Comparison of ENCODE assay signal across 28 cellular contexts in genomic region chr5:179900707-179901106, GRCh38. TPM values are rescaled to one million over a fixed set of nuclear protein-coding genes. Genes with fewer than 3 reads are reported as not detected.
DNase-seq lines count a peak whose midpoint lies in the region; ATAC-seq and TF ChIP-seq lines count a peak whose summit lies in the region.
"Had no signal": no experiment of that assay in that cellular context is flagged by ENCODE, and none has a peak within 500 bp of the region (broad histone marks: within the 10 kb centered on the region; RNA-seq: fewer than 3 reads in every experiment).

No MANE protein-coding gene starts in this region.

- ATAC-seq in psoas muscle (peak; percentile 84 to 96 (median 94)), Right ventricle myocardium inferior (no peak), T-helper 17 cell (no peak)
- ATAC-seq: activated naive CD8-positive, alpha-beta T cell treated with anti-CD3 and anti-CD28 coated beads, Interleukin-2, amount 50 U/mL, for 24 hours; left ventricle myocardium superior; Panc1 had no signal

- peaks cover 20% of the 10 kb centered on the region for H3K4me1 ChIP-seq in psoas muscle
- H3K4me1 ChIP-seq: right atrium auricular region had no signal

- WGBS in psoas muscle, 3 donors = 29 to 34% (median 31%) methylated on average over 12 of the region's 12 CpGs

- H3K27ac ChIP-seq in psoas muscle = peak overlapping the region; percentile 67
- H3K27ac ChIP-seq: brain microvascular endothelial cell, coronary artery, esophagus muscularis mucosa, right atrium auricular region, transverse colon had no signal

- H3K4me3 ChIP-seq in psoas muscle = peak overlapping the region; percentile 1
- H3K4me3 ChIP-seq: coronary artery, esophagus muscularis mucosa, right atrium auricular region, transverse colon had no signal

- H3K27ac Mint-ChIP-seq in T-helper 17 cell = no peak overlapping the region
- H3K27ac Mint-ChIP-seq: activated naive CD8-positive, alpha-beta T cell treated with anti-CD3 and anti-CD28 coated beads, Interleukin-2, amount 50 U/mL, for 24 hours had no signal

- DNase-seq in C1 segment of cervical spinal cord (lab: John Stamatoyannopoulos, UW) (peak in 9 of 14 donors; percentile 6 to 87 (median 38)), cerebellar cortex (ENCODE audit: low spot score) (peak; percentile 86), midbrain (lab: John Stamatoyannopoulos, UW) (peak; percentile 17), psoas muscle (peak; percentile 45 to 84), NOMO-1 (lab: John Stamatoyannopoulos, UW; ENCODE audit: unreplicated experiment in 2 of 2) (no peak), Right ventricle myocardium inferior (ENCODE audit: missing footprints) (no peak), T-helper 17 cell (no peak)
- no peak for DNase-seq in activated naive CD4-positive, alpha-beta T cell treated with anti-CD3 and anti-CD28 coated beads, Interleukin-2, amount 50 U/mL, for 16 hours
- DNase-seq: 8988T; activated CD4-positive, CD25-positive, alpha-beta regulatory T cell treated with anti-CD3 and anti-CD28 coated beads, Interleukin-2, amount 50 U/mL, for 72 hours; activated gamma-delta T cell; activated naive CD8-positive, alpha-beta T cell treated with anti-CD3 and anti-CD28 coated beads, Interleukin-2, amount 50 U/mL, for 24 hours; brain microvascular endothelial cell; CD8-positive, alpha-beta memory T cell; GOT3; Kasumi-1; left ventricle myocardium superior; MV-4-11; NCI-H1694; NCI-H2171; NCI-H524; stimulated activated CD4-positive, alpha-beta T cell treated with anti-CD3 and anti-CD28 coated beads, Interleukin-4, amount 100 ng/mL, for 24 hours; stimulated activated naive CD4-positive, alpha-beta T cell treated with Interleukin-2 at 50 U/mL for 16 hours; transverse colon had no signal

- TF ChIP-seq CTCF in psoas muscle (IDR thresholded peaks at IDR 0.05) = no peak

- H3K4me3 Mint-ChIP-seq in T-helper 17 cell = no peak overlapping the region
- H3K4me3 Mint-ChIP-seq: activated naive CD8-positive, alpha-beta T cell treated with anti-CD3 and anti-CD28 coated beads, Interleukin-2, amount 50 U/mL, for 24 hours; CD8-positive, alpha-beta memory T cell had no signal

- peaks cover 2% of the 10 kb centered on the region for H3K36me3 Mint-ChIP-seq in T-helper 17 cell (ENCODE audit: low read depth)

- intact Hi-C loops in psoas muscle (cut with DNase I) (loop anchor here in 1 of 2 donors (10.0 kb wide), 1 partner anchor 96 kb away; the partner anchor contains the start of gene MGAT4B), Right ventricle myocardium inferior (cut with DNase I) (no loop called here)

- no peaks in the 10 kb centered on the region for H3K27me3 ChIP-seq in psoas muscle (ENCODE audit: insufficient read depth in 3 of 3, low read length in 2 of 3)
- H3K27me3 ChIP-seq: brain microvascular endothelial cell, esophagus muscularis mucosa, right atrium auricular region, transverse colon had no signal

- no peaks in the 10 kb centered on the region for H3K9me3 ChIP-seq in psoas muscle
- no peaks in the 10 kb centered on the region for H3K9me3 ChIP-seq in T-helper 17 cell (ENCODE audit: control insufficient read depth, low read length, poor library complexity, severe bottlenecking)
- H3K9me3 ChIP-seq: esophagus muscularis mucosa, right atrium auricular region, transverse colon had no signal

- peaks cover 0 to 79% of the 10 kb centered on the region in 2 donors for H3K36me3 ChIP-seq in psoas muscle (ENCODE audit: insufficient read depth in 1 of 2, low read depth in 1 of 2)

- H3K27me3 Mint-ChIP-seq in T-helper 17 cell = no peaks in the 10 kb centered on the region
- H3K27me3 Mint-ChIP-seq: activated naive CD8-positive, alpha-beta T cell treated with anti-CD3 and anti-CD28 coated beads, Interleukin-2, amount 50 U/mL, for 24 hours had no signal

- H3K4me1 Mint-ChIP-seq in T-helper 17 cell = peaks cover 2% of the 10 kb centered on the region

RNA-seq across cellular contexts. Expression of gene TBC1D9B, which starts 7.0 kb away (rescaled TPM):
- total RNA-seq in psoas muscle = 10 to 100 TPM; 40.0 to 50.2 (median 41.9) TPM
- 10 to 100 TPM; 30.1 to 47.7 (median 37.0) TPM for polyA plus RNA-seq in psoas muscle
- 37.1 TPM for total RNA-seq in Right ventricle myocardium inferior
- 10 to 100 TPM; 61.6 to 74.1 TPM for total RNA-seq in T-helper 17 cell

RNA-seq across cellular contexts. Expression of gene MRNIP, which starts 42.1 kb away (rescaled TPM):
- total RNA-seq in psoas muscle = 1 to 10 TPM; 2.1 to 7.9 (median 5.1) TPM
- 10 to 100 TPM; 20.4 to 30.4 (median 25.0) TPM for polyA plus RNA-seq in psoas muscle
- 12.2 TPM for total RNA-seq in Right ventricle myocardium inferior
- 10 to 100 TPM; 32.5 to 36.8 TPM for total RNA-seq in T-helper 17 cell

Comparison
In these comparisons a context has a peak if more than half of its experiments do, and no peak if none do; other contexts are left out.
1. DNase-seq: peak in C1 segment of cervical spinal cord (9 of 14), cerebellar cortex (single experiment), midbrain (single experiment) and psoas muscle (2 of 2); none in NOMO-1 (0 of 2), Right ventricle myocardium inferior (single experiment), activated naive CD4-positive, alpha-beta T cell treated with anti-CD3 and anti-CD28 coated beads, Interleukin-2, amount 50 U/mL, for 16 hours (single experiment) and T-helper 17 cell (0 of 3).
2. ATAC-seq: peak in psoas muscle (4 of 4); none in Right ventricle myocardium inferior (single experiment) and T-helper 17 cell (single experiment).